21 cellular contexts compared by ENCODE assay signal in genomic region chr4:66911898-66912297, GRCh38.
DNase-seq lines count a peak whose midpoint lies in the region; ATAC-seq, FAIRE-seq and TF ChIP-seq lines count a peak whose summit lies in the region.
"Had no signal": no experiment of that assay in that cellular context is flagged by ENCODE, and none has a peak within 500 bp of the region (broad histone marks: within the 10 kb centered on the region; RNA-seq: fewer than 3 reads in every experiment).

No MANE protein-coding gene starts in this region.

- no peaks in the 10 kb centered on the region for H3K36me3 Mint-ChIP-seq in chondrocyte (ENCODE audit: low read depth)
- H3K36me3 Mint-ChIP-seq in activated CD8-positive, alpha-beta T cell treated with anti-CD3 and anti-CD28 coated beads for 36 hours (ENCODE audit: low read depth): no peaks in the 10 kb centered on the region
- H3K36me3 Mint-ChIP-seq: CD8-positive, alpha-beta T cell; mesothelial cell of epicardium had no signal

- no peak overlapping the region for H3K4me3 Mint-ChIP-seq in chondrocyte (ENCODE audit: unreplicated experiment)
- H3K4me3 Mint-ChIP-seq in activated CD8-positive, alpha-beta T cell treated with anti-CD3 and anti-CD28 coated beads for 36 hours: no peak overlapping the region
- H3K4me3 Mint-ChIP-seq: CD8-positive, alpha-beta T cell; mesothelial cell of epicardium had no signal

- intact Hi-C loops in activated CD8-positive, alpha-beta T cell treated with anti-CD3 and anti-CD28 coated beads for 36 hours (cut with micrococcal nuclease): no loop called here

- no peaks in the 10 kb centered on the region for H3K9me2 ChIP-seq in MM.1S (replicated peaks; ENCODE audit: insufficient read depth, low read length)

- in situ Hi-C loops in astrocyte of the cerebellum (cut with HindIII; ENCODE audit: low sequenced_read_pairs): no loop called here

- H3K4me1 ChIP-seq in MM.1S (ENCODE audit: low read length): peaks cover 21% of the 10 kb centered on the region

- DNase-seq in H4 (ENCODE audit: low spot score): peak; percentile 60
- DNase-seq in MM.1S: peak; percentile 70
- peak; percentile 89 for DNase-seq in astrocyte of the cerebellum (ENCODE audit: low read depth)
- DNase-seq in chondrocyte (ENCODE audit: low spot score): no peak
- no peak for DNase-seq in activated CD8-positive, alpha-beta T cell treated with anti-CD3 and anti-CD28 coated beads for 36 hours
- DNase-seq in D341Med (ENCODE audit: low spot score): no peak
- DNase-seq: activated CD4-positive, alpha-beta T cell treated with anti-CD3 and anti-CD28 coated beads, Interleukin-2, amount 50 U/mL, for 48 hours; activated naive CD4-positive, alpha-beta T cell treated with anti-CD3 and anti-CD28 coated beads, Interleukin-2, amount 50 U/mL, for 16 hours; activated T-cell treated with anti-CD3 and anti-CD28 coated beads, Interleukin-2, amount 50 U/mL, for 1 hour; CD8-positive, alpha-beta T cell; DND-41; H7; hippocampal formation; left cardiac atrium; NCI-H146 had no signal

- H3K4me3 ChIP-seq in MM.1S (ENCODE audit: low read length) (no peak overlapping the region), astrocyte of the cerebellum (ENCODE audit: low read depth, low read length) (no peak overlapping the region)
- H3K4me3 ChIP-seq: cardiac muscle cell had no signal

- 0 out of 2 replicates have a peak, but pooled peaks cover 10% of the 10 kb centered on the region for H3F3A ChIP-seq in MM.1S (ENCODE audit: insufficient read depth, low read length)

- H3K9ac ChIP-seq in MM.1S (ENCODE audit: low read length): peak overlapping the region; percentile 8; the same call in 1 of the 2 replicates

- CTCF ChIA-PET in activated CD8-positive, alpha-beta T cell treated with anti-CD3 and anti-CD28 coated beads for 36 hours (lab: Charles Lee): no interaction called here

- FAIRE-seq in islet of Langerhans (lab: Jason Lieb, UNC): peak; percentile 45

- peaks cover 9% of the 10 kb centered on the region for H3K4me1 Mint-ChIP-seq in chondrocyte (ENCODE audit: low read depth)
- H3K4me1 Mint-ChIP-seq in activated CD8-positive, alpha-beta T cell treated with anti-CD3 and anti-CD28 coated beads for 36 hours (ENCODE audit: low read depth): no peaks in the 10 kb centered on the region

- no peak for ATAC-seq in activated CD8-positive, alpha-beta T cell treated with anti-CD3 and anti-CD28 coated beads for 36 hours
- no peak for ATAC-seq in GM18858 (IDR thresholded peaks at IDR 0.05; ENCODE audit: unreplicated experiment)
- ATAC-seq: CD8-positive, alpha-beta T cell; Right ventricle myocardium inferior had no signal

- no peaks in the 10 kb centered on the region for H3K79me2 ChIP-seq in MM.1S (ENCODE audit: low read length)

- H3K9me3 Mint-ChIP-seq in chondrocyte (ENCODE audit: low read depth): peaks cover 6% of the 10 kb centered on the region
- peaks cover 6% of the 10 kb centered on the region for H3K9me3 Mint-ChIP-seq in activated CD8-positive, alpha-beta T cell treated with anti-CD3 and anti-CD28 coated beads for 36 hours

- no peaks in the 10 kb centered on the region for H3K36me3 ChIP-seq in MM.1S (replicated peaks; ENCODE audit: insufficient read depth, low read length)
- H3K36me3 ChIP-seq: cardiac muscle cell had no signal

- H3K27ac Mint-ChIP-seq in chondrocyte (ENCODE audit: unreplicated experiment): no peak overlapping the region
- H3K27ac Mint-ChIP-seq in activated CD8-positive, alpha-beta T cell treated with anti-CD3 and anti-CD28 coated beads for 36 hours: no peak overlapping the region
- H3K27ac Mint-ChIP-seq: CD8-positive, alpha-beta T cell; mesothelial cell of epicardium had no signal

- peak overlapping the region; percentile 15; the same call in 1 of the 2 replicates for H3K4me2 ChIP-seq in MM.1S (ENCODE audit: low read depth, low read length)

- H3K27ac ChIP-seq in MM.1S (ENCODE audit: low read length): peak overlapping the region; percentile 61; the same call in 1 of the 2 replicates
- H3K27ac ChIP-seq: cardiac muscle cell, VCaP had no signal

- H3K27me3 Mint-ChIP-seq in chondrocyte (ENCODE audit: low read depth): no peaks in the 10 kb centered on the region
- no peaks in the 10 kb centered on the region for H3K27me3 Mint-ChIP-seq in activated CD8-positive, alpha-beta T cell treated with anti-CD3 and anti-CD28 coated beads for 36 hours

- H4K20me1 ChIP-seq in MM.1S (ENCODE audit: insufficient read depth, low read length): no peaks in the 10 kb centered on the region

- POLR2A ChIA-PET in activated CD8-positive, alpha-beta T cell treated with anti-CD3 and anti-CD28 coated beads for 36 hours (lab: Charles Lee): no interaction called here

- TF ChIP-seq CTCF in MM.1S (IDR thresholded peaks at IDR 0.05; ENCODE audit: low read length): no peak
- no peak for TF ChIP-seq CTCF in astrocyte of the cerebellum (IDR thresholded peaks at IDR 0.05; ENCODE audit: low read depth, low read length, missing control alignments)
- no peak for TF ChIP-seq CTCF in chondrocyte (IDR thresholded peaks at IDR 0.05)
- TF ChIP-seq CTCF in activated CD8-positive, alpha-beta T cell treated with anti-CD3 and anti-CD28 coated beads for 36 hours (IDR thresholded peaks at IDR 0.05): no peak

- no peak overlapping the region for H2AFZ ChIP-seq in MM.1S (ENCODE audit: low read length)

- H3K27me3 ChIP-seq in MM.1S (replicated peaks; ENCODE audit: insufficient read depth, low read length): no peaks in the 10 kb centered on the region
- H3K27me3 ChIP-seq: cardiac muscle cell had no signal

- H3K9me3 ChIP-seq in MM.1S (replicated peaks; ENCODE audit: insufficient read depth, low read length): no peaks in the 10 kb centered on the region

Comparison
In these comparisons a context has a peak if more than half of its experiments do, and no peak if none do; other contexts are left out.
1. DNase-seq: peak in H4 (single experiment), MM.1S (single experiment) and astrocyte of the cerebellum (single experiment); none in chondrocyte (single experiment), activated CD8-positive, alpha-beta T cell treated with anti-CD3 and anti-CD28 coated beads for 36 hours (single experiment) and D341Med (single experiment).